In the genomic region with DNA sequence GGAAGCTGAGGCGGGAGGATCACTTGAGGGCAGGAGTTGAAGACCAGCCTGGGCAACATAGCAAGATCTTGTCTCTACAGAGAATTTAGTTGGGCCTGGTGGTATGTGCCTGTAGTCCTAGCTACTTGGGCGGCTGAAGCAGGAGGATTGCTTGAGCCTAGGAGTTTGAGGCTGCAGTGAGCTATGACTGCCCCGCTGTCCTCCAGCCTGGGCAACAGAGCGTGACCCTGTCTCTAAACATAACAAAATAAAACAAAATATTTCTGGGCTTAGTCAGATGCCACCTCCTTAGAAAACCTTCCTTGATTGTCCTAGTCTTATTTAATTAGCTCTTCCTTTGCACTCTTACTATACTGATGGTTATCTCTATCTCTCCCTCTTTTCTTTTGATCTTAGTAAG, we compare ENCODE assay signal across 21 cellular contexts. TPM values are rescaled to one million over a fixed set of nuclear protein-coding genes. Genes with fewer than 3 reads are reported as not detected.
DNase-seq lines count a peak whose midpoint lies in the region; ATAC-seq and TF ChIP-seq lines count a peak whose summit lies in the region.
"Had no signal": no experiment of that assay in that cellular context is flagged by ENCODE, and none has a peak within 500 bp of the region (broad histone marks: within the 10 kb centered on the region; RNA-seq: fewer than 3 reads in every experiment).

No MANE protein-coding gene starts in this region.

- no peak for TF ChIP-seq CTCF in PC-9 (conservative IDR thresholded peaks at IDR 0.05)
- no peak for TF ChIP-seq CTCF in esophagus muscularis mucosa (IDR thresholded peaks at IDR 0.05)

- DNase-seq in Caki2 (ENCODE audit: low read depth), result peak; percentile 84
- peak; percentile 25 to 48 for DNase-seq in PC-9
- DNase-seq in glomerular visceral epithelial cell (ENCODE audit: extremely low spot score), result peak; percentile 69
- peak; percentile 86 to 88 for DNase-seq in trophoblast cell
- DNase-seq in posterior vena cava (ENCODE audit: low spot score), result no peak
- DNase-seq in esophagus muscularis mucosa (ENCODE audit: extremely low spot score), result no peak
- no peak for DNase-seq in activated effector memory CD4-positive, alpha-beta T cell treated with anti-CD3 and anti-CD28 coated beads, Interleukin-2, amount 50 U/mL, for 16 hours
- DNase-seq: CD8-positive, alpha-beta memory T cell; DND-41; GF-D8; HFFc6; Karpas-422; MM.1S; NCI-H1105; NCI-H1694; NCI-H2107; NCI-H2227 treated with DMSO at 0.1 percent for 48 hours; NCI-H524; RPMI8226 had no signal

- no peaks in the 10 kb centered on the region for H3K9me2 ChIP-seq in PC-9 (ENCODE audit: insufficient read depth)

- no peak overlapping the region for H2AK5ac ChIP-seq in trophoblast cell (ENCODE audit: low read length)

- H4K8ac ChIP-seq in trophoblast cell (ENCODE audit: low read depth, low read length), result no peak overlapping the region

- no peak overlapping the region for H3K14ac ChIP-seq in trophoblast cell (ENCODE audit: low read length)

- CTCF ChIA-PET in PC-9 (lab: Charles Lee), result no interaction called here

- H3K4me3 ChIP-seq in PC-9 (no peak overlapping the region), trophoblast cell (ENCODE audit: low read depth, low read length) (no peak overlapping the region), esophagus muscularis mucosa (no peak overlapping the region)
- H3K4me3 ChIP-seq: BLaER1 treated with 17β-estradiol and CSF1 and Interleukin-3, amounts not matched to agents 10 nM and 100 nM had no signal

- POLR2A ChIA-PET in PC-9 (lab: Charles Lee; ENCODE audit: unreplicated experiment), result interaction anchor here (0.6 to 0.9 kb wide), 7 partner anchors 9 to 352 kb away, joined by 3 to 30 read pairs (median 6); no protein-coding TSS in a partner anchor

- no peak for TF ChIP-seq POLR2A in esophagus muscularis mucosa (IDR thresholded peaks at IDR 0.05; ENCODE audit: low read depth)

- no peak overlapping the region for H3K4ac ChIP-seq in trophoblast cell (ENCODE audit: low read depth, low read length)

- no peaks in the 10 kb centered on the region for H3F3A ChIP-seq in PC-9 (ENCODE audit: insufficient read depth, low read depth)

- TF ChIP-seq EP300 in esophagus muscularis mucosa (IDR thresholded peaks at IDR 0.05), result no peak

- peaks cover 13% of the 10 kb centered on the region; the same call in 1 of the 2 replicates for H3K36me3 ChIP-seq in PC-9 (ENCODE audit: low read depth)
- no peaks in the 10 kb centered on the region for H3K36me3 ChIP-seq in trophoblast cell (ENCODE audit: control insufficient read depth in 1 of 2, insufficient read depth in 2 of 2, low read length in 2 of 2)
- no peaks in the 10 kb centered on the region for H3K36me3 ChIP-seq in esophagus muscularis mucosa
- H3K36me3 ChIP-seq: BLaER1 treated with 17β-estradiol and CSF1 and Interleukin-3, amounts not matched to agents 10 nM and 100 nM had no signal

- peaks cover 43% of the 10 kb centered on the region for H3K4me1 ChIP-seq in PC-9 (replicated peaks; ENCODE audit: insufficient read depth)
- no peaks in the 10 kb centered on the region for H3K4me1 ChIP-seq in trophoblast cell (ENCODE audit: control insufficient read depth in 1 of 2, insufficient read depth in 2 of 2, low read length in 2 of 2)
- H3K4me1 ChIP-seq in esophagus muscularis mucosa, result peaks cover 5 to 38% (median 34%) of the 10 kb centered on the region in 4 donors

- H2AFZ ChIP-seq in PC-9 (no peak overlapping the region), trophoblast cell (ENCODE audit: insufficient read depth, low read length, poor library complexity) (no peak overlapping the region)

- intact Hi-C loops in PC-9 (cut with micrococcal nuclease; ENCODE audit: unreplicated experiment), result no loop called here
- intact Hi-C loops in posterior vena cava (cut with DNase I), result no loop called here
- intact Hi-C loops in esophagus muscularis mucosa (cut with DNase I), result no loop called here

- no TSS peak for BruUV-seq in PC-9 (replicated peaks; lab: Mats Ljungman, UMichigan)

- no peak overlapping the region for H4K91ac ChIP-seq in trophoblast cell (ENCODE audit: low read depth, low read length)

- WGBS in trophoblast cell (ENCODE audit: extremely low coverage, insufficient coverage, insufficient read length), result no CpG with 5 or more reads among the region's 4 CpGs
- WGBS in esophagus muscularis mucosa, result 89% methylated on average over 4 of the region's 4 CpGs

- H3K9me3 ChIP-seq in PC-9 (ENCODE audit: insufficient read depth, low read depth) (no peaks in the 10 kb centered on the region; the same call in 1 of the 2 replicates), trophoblast cell (ENCODE audit: insufficient read depth, low read depth, low read length) (no peaks in the 10 kb centered on the region), esophagus muscularis mucosa (no peaks in the 10 kb centered on the region)
- H3K9me3 ChIP-seq: BLaER1 treated with 17β-estradiol and CSF1 and Interleukin-3, amounts not matched to agents 10 nM and 100 nM had no signal

- no peak overlapping the region for H2BK120ac ChIP-seq in trophoblast cell (ENCODE audit: insufficient read depth, low read length, poor library complexity)

- H4K20me1 ChIP-seq in PC-9 (ENCODE audit: insufficient read depth), result no peaks in the 10 kb centered on the region

- in situ Hi-C loops in Caki2 (cut with HindIII; ENCODE audit: low pct_unique_long_range_greater_than_20kb, low sequenced_read_pairs), result no loop called here

- H3K79me2 ChIP-seq in PC-9 (ENCODE audit: low read depth) (peaks cover 95% of the 10 kb centered on the region), trophoblast cell (ENCODE audit: control insufficient read depth, insufficient read depth, low read length, poor library complexity) (no peaks in the 10 kb centered on the region)

- no peaks in the 10 kb centered on the region for H3K79me1 ChIP-seq in trophoblast cell (ENCODE audit: low read length)

- peak overlapping the region; percentile 29 for H3K4me2 ChIP-seq in PC-9
- H3K4me2 ChIP-seq in trophoblast cell (ENCODE audit: low read length), result no peak overlapping the region

- H3K23ac ChIP-seq in trophoblast cell (ENCODE audit: low read length), result no peak overlapping the region

- H4K12ac ChIP-seq in trophoblast cell (ENCODE audit: low read depth, low read length), result no peak overlapping the region

- H2BK12ac ChIP-seq in trophoblast cell (ENCODE audit: low read length), result no peak overlapping the region

- H3K18ac ChIP-seq in trophoblast cell (ENCODE audit: low read length), result no peak overlapping the region

- H3K27me3 ChIP-seq in PC-9 (ENCODE audit: insufficient read depth, low read depth), result no peaks in the 10 kb centered on the region
- no peaks in the 10 kb centered on the region for H3K27me3 ChIP-seq in trophoblast cell (ENCODE audit: insufficient read depth, low read length)
- no peaks in the 10 kb centered on the region for H3K27me3 ChIP-seq in esophagus muscularis mucosa

- ATAC-seq in GM18511 (IDR thresholded peaks at IDR 0.05; ENCODE audit: unreplicated experiment), result no peak

- no peak overlapping the region for H2BK5ac ChIP-seq in trophoblast cell (ENCODE audit: low read depth, low read length, poor library complexity)

- no peak overlapping the region for H3K9ac ChIP-seq in trophoblast cell (ENCODE audit: low read length)
- H3K9ac ChIP-seq: BLaER1 treated with 17β-estradiol and CSF1 and Interleukin-3, amounts not matched to agents 10 nM and 100 nM had no signal

- H3K27ac ChIP-seq in PC-9 (no peak overlapping the region), trophoblast cell (ENCODE audit: low read depth, low read length) (no peak overlapping the region), esophagus muscularis mucosa (replicated peaks in 1 of 4) (no peak overlapping the region)
- H3K27ac ChIP-seq: BLaER1 treated with 17β-estradiol and CSF1 and Interleukin-3, amounts not matched to agents 10 nM and 100 nM had no signal

RNA-seq across cellular contexts. Expression of a gene that starts 8.5 kb away (rescaled TPM):
- 17.2 and 21.8 TPM in 2 replicates for total RNA-seq in Caki2 (2014; rRNA removed; shearing (Covaris generic); ENCODE audit: low replicate concordance)
- 65.7 and 74.3 TPM in 2 replicates for total RNA-seq in PC-9 (2021)
- polyA plus RNA-seq in trophoblast cell (2013), result 16.4 and 18.9 TPM in 2 replicates
- 10 to 100 TPM in 1 of 2 donors, 1 to 10 TPM in 1; 10.0 to 17.2 TPM for total RNA-seq in posterior vena cava
- 10 to 100 TPM in 1 of 4 donors, 1 to 10 TPM in 3; 5.3 to 12.6 (median 6.1) TPM for total RNA-seq in esophagus muscularis mucosa
- total RNA-seq: CD8-positive, alpha-beta memory T cell had no signal
- polyA plus RNA-seq: CD8-positive, alpha-beta memory T cell had no signal

Comparison
In these comparisons a context has a peak if more than half of its experiments do, and no peak if none do; other contexts are left out.
1. DNase-seq: peak in Caki2 (single experiment), PC-9 (2 of 2), glomerular visceral epithelial cell (single experiment) and trophoblast cell (2 of 2); none in posterior vena cava (single experiment), esophagus muscularis mucosa (single experiment) and activated effector memory CD4-positive, alpha-beta T cell treated with anti-CD3 and anti-CD28 coated beads, Interleukin-2, amount 50 U/mL, for 16 hours (single experiment).